Comparison of ENCODE assay signal across 9 cellular contexts in genomic region chr2:150133623-150134022, GRCh38.
DNase-seq lines count a peak whose midpoint lies in the region; ATAC-seq and TF ChIP-seq lines count a peak whose summit lies in the region.
"Had no signal": no experiment of that assay in that cellular context is flagged by ENCODE, and none has a peak within 500 bp of the region (broad histone marks: within the 10 kb centered on the region; RNA-seq: fewer than 3 reads in every experiment).

No MANE protein-coding gene starts in this region.

- H3K27ac ChIP-seq in RWPE2 (ENCODE audit: poor library complexity, severe bottlenecking), result peak overlapping the region; percentile 60
- no peak overlapping the region for H3K27ac ChIP-seq in CD4-positive, alpha-beta memory T cell (ENCODE audit: low read depth, low read length)

- TF ChIP-seq CTCF in RWPE2 (IDR thresholded peaks at IDR 0.05; ENCODE audit: poor library complexity, severe bottlenecking) (no peak), chondrocyte (IDR thresholded peaks at IDR 0.05) (no peak)

- peaks cover 26% of the 10 kb centered on the region for H3K4me1 Mint-ChIP-seq in chondrocyte (ENCODE audit: low read depth)
- no peaks in the 10 kb centered on the region for H3K4me1 Mint-ChIP-seq in CD4-positive, alpha-beta memory T cell

- intact Hi-C loops in left colon (cut with DNase I, micrococcal nuclease), result no loop called here
- intact Hi-C loops in CD4-positive, alpha-beta memory T cell (cut with micrococcal nuclease), result no loop called here

- ATAC-seq in GM18861 (IDR thresholded peaks at IDR 0.05; ENCODE audit: unreplicated experiment) (peak; percentile 97), HG03095 (IDR thresholded peaks at IDR 0.05; ENCODE audit: unreplicated experiment) (peak; percentile 100), RWPE2 (ENCODE audit: low read depth) (peak; percentile 95), left colon (peak; percentile 83), HG02840 (IDR thresholded peaks at IDR 0.05; ENCODE audit: low FRiP score, unreplicated experiment) (no peak)
- ATAC-seq: body of pancreas had no signal

- H3K27me3 ChIP-seq in RWPE2 (ENCODE audit: insufficient read depth, poor library complexity, severe bottlenecking), result no peaks in the 10 kb centered on the region
- no peaks in the 10 kb centered on the region for H3K27me3 ChIP-seq in CD4-positive, alpha-beta memory T cell (ENCODE audit: insufficient read depth, low read length)
- H3K27me3 ChIP-seq: body of pancreas had no signal

- CTCF ChIA-PET in CD4-positive, alpha-beta memory T cell (lab: Charles Lee; ENCODE audit: partially characterized antibody), result no interaction called here

- no peak overlapping the region for H3K4me3 Mint-ChIP-seq in chondrocyte (ENCODE audit: unreplicated experiment)
- H3K4me3 Mint-ChIP-seq in CD4-positive, alpha-beta memory T cell, result no peak overlapping the region

- H3K4me3 ChIP-seq in RWPE2 (ENCODE audit: severe bottlenecking), result no peak overlapping the region
- no peak overlapping the region for H3K4me3 ChIP-seq in CD4-positive, alpha-beta memory T cell (ENCODE audit: low read length in 2 of 2)
- H3K4me3 ChIP-seq: body of pancreas had no signal

- no peaks in the 10 kb centered on the region for H3K27me3 Mint-ChIP-seq in chondrocyte (ENCODE audit: low read depth)
- no peaks in the 10 kb centered on the region for H3K27me3 Mint-ChIP-seq in CD4-positive, alpha-beta memory T cell

- peaks cover 28% of the 10 kb centered on the region for H3K4me1 ChIP-seq in RWPE2 (ENCODE audit: insufficient read depth, poor library complexity, severe bottlenecking)
- no peaks in the 10 kb centered on the region for H3K4me1 ChIP-seq in CD4-positive, alpha-beta memory T cell (ENCODE audit: insufficient read depth, low read length)

- H3K36me3 ChIP-seq in RWPE2 (ENCODE audit: low read depth), result no peaks in the 10 kb centered on the region
- H3K36me3 ChIP-seq in CD4-positive, alpha-beta memory T cell (ENCODE audit: insufficient read depth, low read length), result no peaks in the 10 kb centered on the region

- DNase-seq in AG08395 (ENCODE audit: low spot score) (peak; percentile 77), RWPE2 (ENCODE audit: low spot score) (peak; percentile 55), left colon (no peak), chondrocyte (ENCODE audit: low spot score) (no peak)
- no peak for DNase-seq in CD4-positive, alpha-beta memory T cell

- POLR2A ChIA-PET in CD4-positive, alpha-beta memory T cell (lab: Charles Lee; ENCODE audit: partially characterized antibody), result no interaction called here

- no peaks in the 10 kb centered on the region for H3K36me3 Mint-ChIP-seq in chondrocyte (ENCODE audit: low read depth)
- no peaks in the 10 kb centered on the region for H3K36me3 Mint-ChIP-seq in CD4-positive, alpha-beta memory T cell

- H3K9me3 ChIP-seq in RWPE2 (ENCODE audit: severe bottlenecking), result no peaks in the 10 kb centered on the region
- no peaks in the 10 kb centered on the region for H3K9me3 ChIP-seq in CD4-positive, alpha-beta memory T cell (ENCODE audit: control insufficient read depth in 1 of 2, low read length in 2 of 2)
- H3K9me3 ChIP-seq: body of pancreas had no signal

- no peaks in the 10 kb centered on the region for H3K9me3 Mint-ChIP-seq in chondrocyte (ENCODE audit: low read depth)
- peaks cover 0 to 7% (median under 1%) of the 10 kb centered on the region in 8 donors for H3K9me3 Mint-ChIP-seq in CD4-positive, alpha-beta memory T cell

- no peak overlapping the region for H3K27ac Mint-ChIP-seq in chondrocyte (ENCODE audit: unreplicated experiment)
- H3K27ac Mint-ChIP-seq in CD4-positive, alpha-beta memory T cell, result no peak overlapping the region

Comparison
In these comparisons a context has a peak if more than half of its experiments do, and no peak if none do; other contexts are left out.
1. DNase-seq: peak in AG08395 (single experiment) and RWPE2 (single experiment); none in left colon (0 of 2), chondrocyte (single experiment) and CD4-positive, alpha-beta memory T cell (0 of 5).